ENCODE assay signal across 24 cellular contexts in genomic region chr9:28620011-28620410, GRCh38.
"Had no signal": no experiment of that assay in that cellular context is flagged by ENCODE, and none has a peak within 500 bp of the region (broad histone marks: within the 10 kb centered on the region; RNA-seq: fewer than 3 reads in every experiment).

No MANE protein-coding gene starts in this region.

- DNase-seq: Kasumi-1, MM.1S, NCI-H1092 treated with DMSO at 0.1 percent for 48 hours, NCI-H1436, NCI-H187, NCI-H2029, NCI-H2081 treated with DMSO at 0.1 percent for 48 hours, NCI-H2171, NCI-H226, NCI-H510A, NCI-H524 treated with DMSO at 0.1 percent for 48 hours, NCI-H69, NCI-H774, PC-9, Peyer's patch, SHP77 treated with DMSO at 0.1 percent for 48 hours, SJCRH30 had no signal

- H3K9ac ChIP-seq: KMS-11 had no signal

- H3K4me3 Mint-ChIP-seq: IgD-negative memory B cell had no signal

- H3K27me3 Mint-ChIP-seq: IgD-negative memory B cell had no signal

- H2AFZ ChIP-seq: PC-9 had no signal

- H3K36me3 Mint-ChIP-seq: IgD-negative memory B cell had no signal

- H3K9me3 ChIP-seq: Peyer's patch, SJCRH30 had no signal

- H3K36me3 ChIP-seq: Peyer's patch, SJCRH30 had no signal

- H3K4me2 ChIP-seq: KMS-11, PC-9 had no signal

- H3K27ac Mint-ChIP-seq: IgD-negative memory B cell had no signal

- ATAC-seq: K562, Right ventricle myocardium inferior, SK-N-SH treated with all-trans-retinoic acid at 6 μM for 48 hours had no signal

- H3K4me1 ChIP-seq: Peyer's patch, SJCRH30 had no signal

- FAIRE-seq: HTR-8/SVneo, K562 had no signal

- H3K4me3 ChIP-seq: K562, PC-9, Peyer's patch, SJCRH30 had no signal

- H3K27ac ChIP-seq: HL-60, KMS-11, PC-9, Peyer's patch, SJCRH30 had no signal

- H3K4me1 Mint-ChIP-seq: IgD-negative memory B cell had no signal

- H3K27me3 ChIP-seq: Peyer's patch, SJCRH30 had no signal
